In genomic region chr7:135648235-135648634, GRCh38 we compare ENCODE assay signal across 36 cellular contexts.
"Had no signal": no experiment of that assay in that cellular context is flagged by ENCODE, and none has a peak within 500 bp of the region (broad histone marks: within the 10 kb centered on the region; RNA-seq: fewer than 3 reads in every experiment).

No MANE protein-coding gene starts in this region.

- DNase-seq: activated B cell treated with CpG ODN at 0.5 μM for 24 hours; activated CD4-positive, alpha-beta memory T cell treated with anti-CD3 and anti-CD28 coated beads for 36 hours; activated CD4-positive, alpha-beta T cell treated with anti-CD3 and anti-CD28 coated beads for 4 hours; activated CD4-positive, alpha-beta T cell treated with anti-CD3 and anti-CD28 coated beads, Interleukin-2, amount 10 ng/mL, durations not matched to agents 24 days and 14 days; activated CD4-positive, alpha-beta T cell treated with anti-CD3 and anti-CD28 coated beads, Interleukin-2, amount 50 U/mL, for 1 hour; activated CD4-positive, alpha-beta T cell treated with anti-CD3 and anti-CD28 coated beads, Interleukin-2, amount 50 U/mL, for 4 hours; activated CD4-positive, CD25-positive, alpha-beta regulatory T cell treated with anti-CD3 and anti-CD28 coated beads, Interleukin-2, amount 50 U/mL, for 72 hours; activated CD8-positive, alpha-beta memory T cell treated with anti-CD3 and anti-CD28 coated beads, Interleukin-2, amount 50 U/mL, for 4 hours; activated CD8-positive, alpha-beta T cell treated with anti-CD3 and anti-CD28 coated beads for 36 hours; activated effector memory CD4-positive, alpha-beta T cell treated with Interleukin-2 at 50 U/mL for 16 hours; activated gamma-delta T cell; activated naive CD4-positive, alpha-beta T cell treated with anti-CD3 and anti-CD28 coated beads, Interleukin-2, amount 10 ng/mL, durations not matched to agents 7 days and 5 days; activated naive CD4-positive, alpha-beta T cell treated with Interleukin-2 at 50 U/mL for 16 hours; activated naive CD8-positive, alpha-beta T cell treated with anti-CD3 and anti-CD28 coated beads, Interleukin-2, amount 10 ng/mL, durations not matched to agents 7 days and 5 days; activated naive CD8-positive, alpha-beta T cell treated with anti-CD3 and anti-CD28 coated beads, Interleukin-2, amount 50 U/mL, for 24 hours; activated T-cell treated with anti-CD3 and anti-CD28 coated beads for 4 hours; activated T-cell treated with anti-CD3 and anti-CD28 coated beads, Interleukin-2, amount 50 U/mL, for 1 hour; activated T-cell treated with anti-CD3 and anti-CD28 coated beads, Interleukin-2, amount 50 U/mL, for 4 hours; amygdala; anterior cingulate cortex; body of pancreas; brain microvascular endothelial cell; cerebellar nuclear complex; T-helper 1 cell; T-helper 2 cell; T-helper 9 cell had no signal

- H3K4me3 ChIP-seq: ascending aorta, body of pancreas, breast epithelium had no signal

- H3K27ac ChIP-seq: ascending aorta, body of pancreas, brain microvascular endothelial cell, breast epithelium, VCaP had no signal

- H3K27ac Mint-ChIP-seq: activated B cell treated with CpG ODN at 0.5 μM for 24 hours; activated CD4-positive, alpha-beta memory T cell treated with anti-CD3 and anti-CD28 coated beads for 36 hours; activated CD4-positive, alpha-beta T cell treated with anti-CD3 and anti-CD28 coated beads, Interleukin-2, amount 10 ng/mL, durations not matched to agents 24 days and 14 days; activated CD8-positive, alpha-beta T cell treated with anti-CD3 and anti-CD28 coated beads for 36 hours; activated naive CD4-positive, alpha-beta T cell treated with anti-CD3 and anti-CD28 coated beads, Interleukin-2, amount 10 ng/mL, durations not matched to agents 7 days and 5 days; activated naive CD4-positive, alpha-beta T cell treated with anti-CD3 and anti-CD28 coated beads, Interleukin-2, amount 50 U/mL, for 24 hours; activated naive CD8-positive, alpha-beta T cell; activated naive CD8-positive, alpha-beta T cell treated with anti-CD3 and anti-CD28 coated beads, Interleukin-2, amount 10 ng/mL, durations not matched to agents 7 days and 5 days; activated naive CD8-positive, alpha-beta T cell treated with anti-CD3 and anti-CD28 coated beads, Interleukin-2, amount 50 U/mL, for 24 hours; activated T-helper 2 cell treated with anti-CD3 and anti-CD28 coated beads, Interferon-gamma antibody, Interleukin-2, Interleukin-4, amounts not matched to agents 10 μg/mL and 5 μg/mL and 100 μg/mL, durations not matched to agents 14 hours and 24 hours and 36 hours; T-helper 1 cell treated with Interleukin-12 subunit alpha and Interleukin-12 subunit beta and Interleukin-4 antibody, amounts not matched to agents 30 μg/mL and 1 μg/mL, for 36 hours; T-helper 2 cell treated with Interferon-gamma antibody and Interleukin-4, amounts not matched to agents 5 μg/mL and 100 μg/mL, for 36 hours had no signal

- H3K27me3 ChIP-seq: ascending aorta, body of pancreas, brain microvascular endothelial cell, breast epithelium had no signal

- H3K36me3 ChIP-seq: breast epithelium had no signal

- H3K9me3 Mint-ChIP-seq: activated B cell treated with CpG ODN at 0.5 μM for 24 hours; activated CD4-positive, alpha-beta memory T cell treated with anti-CD3 and anti-CD28 coated beads for 36 hours; activated CD4-positive, alpha-beta T cell treated with anti-CD3 and anti-CD28 coated beads, Interleukin-2, amount 10 ng/mL, durations not matched to agents 24 days and 14 days; activated CD8-positive, alpha-beta T cell treated with anti-CD3 and anti-CD28 coated beads for 36 hours; activated naive CD4-positive, alpha-beta T cell treated with anti-CD3 and anti-CD28 coated beads, Interleukin-2, amount 10 ng/mL, durations not matched to agents 7 days and 5 days; activated naive CD4-positive, alpha-beta T cell treated with anti-CD3 and anti-CD28 coated beads, Interleukin-2, amount 50 U/mL, for 24 hours; activated naive CD8-positive, alpha-beta T cell treated with anti-CD3 and anti-CD28 coated beads, Interleukin-2, amount 10 ng/mL, durations not matched to agents 7 days and 5 days; activated naive CD8-positive, alpha-beta T cell treated with anti-CD3 and anti-CD28 coated beads, Interleukin-2, amount 50 U/mL, for 24 hours; activated T-cell treated with anti-CD3 and anti-CD28 coated beads, Interleukin-2, amount 50 U/mL, for 4 hours; activated T-helper 2 cell treated with anti-CD3 and anti-CD28 coated beads, Interferon-gamma antibody, Interleukin-2, Interleukin-4, amounts not matched to agents 10 μg/mL and 5 μg/mL and 100 μg/mL, durations not matched to agents 14 hours and 24 hours and 36 hours; central memory CD8-positive, alpha-beta T cell; T-helper 1 cell treated with Interleukin-12 subunit alpha and Interleukin-12 subunit beta and Interleukin-4 antibody, amounts not matched to agents 30 μg/mL and 1 μg/mL, for 36 hours; T-helper 2 cell treated with Interferon-gamma antibody and Interleukin-4, amounts not matched to agents 5 μg/mL and 100 μg/mL, for 36 hours had no signal

- H3K4me1 Mint-ChIP-seq: activated B cell treated with CpG ODN at 0.5 μM for 24 hours; activated CD4-positive, alpha-beta T cell treated with anti-CD3 and anti-CD28 coated beads, Interleukin-2, amount 10 ng/mL, durations not matched to agents 24 days and 14 days; activated naive CD4-positive, alpha-beta T cell treated with anti-CD3 and anti-CD28 coated beads, Interleukin-2, amount 10 ng/mL, durations not matched to agents 7 days and 5 days; activated naive CD8-positive, alpha-beta T cell treated with anti-CD3 and anti-CD28 coated beads, Interleukin-2, amount 50 U/mL, for 24 hours had no signal

- H3K9me3 ChIP-seq: ascending aorta, body of pancreas, breast epithelium had no signal

- H3K27me3 Mint-ChIP-seq: activated B cell treated with CpG ODN at 0.5 μM for 24 hours; activated CD4-positive, alpha-beta memory T cell treated with anti-CD3 and anti-CD28 coated beads for 36 hours; activated CD4-positive, alpha-beta T cell treated with anti-CD3 and anti-CD28 coated beads, Interleukin-2, amount 10 ng/mL, durations not matched to agents 24 days and 14 days; activated CD8-positive, alpha-beta T cell treated with anti-CD3 and anti-CD28 coated beads for 36 hours; activated naive CD4-positive, alpha-beta T cell treated with anti-CD3 and anti-CD28 coated beads, Interleukin-2, amount 10 ng/mL, durations not matched to agents 7 days and 5 days; activated naive CD4-positive, alpha-beta T cell treated with anti-CD3 and anti-CD28 coated beads, Interleukin-2, amount 50 U/mL, for 24 hours; activated naive CD8-positive, alpha-beta T cell; activated naive CD8-positive, alpha-beta T cell treated with anti-CD3 and anti-CD28 coated beads, Interleukin-2, amount 10 ng/mL, durations not matched to agents 7 days and 5 days; activated naive CD8-positive, alpha-beta T cell treated with anti-CD3 and anti-CD28 coated beads, Interleukin-2, amount 50 U/mL, for 24 hours; central memory CD8-positive, alpha-beta T cell had no signal

- H3K4me3 Mint-ChIP-seq: activated B cell treated with CpG ODN at 0.5 μM for 24 hours; activated CD4-positive, alpha-beta memory T cell treated with anti-CD3 and anti-CD28 coated beads for 36 hours; activated CD4-positive, alpha-beta T cell treated with anti-CD3 and anti-CD28 coated beads, Interleukin-2, amount 10 ng/mL, durations not matched to agents 24 days and 14 days; activated CD8-positive, alpha-beta T cell treated with anti-CD3 and anti-CD28 coated beads for 36 hours; activated naive CD4-positive, alpha-beta T cell treated with anti-CD3 and anti-CD28 coated beads, Interleukin-2, amount 10 ng/mL, durations not matched to agents 7 days and 5 days; activated naive CD4-positive, alpha-beta T cell treated with anti-CD3 and anti-CD28 coated beads, Interleukin-2, amount 50 U/mL, for 24 hours; activated naive CD8-positive, alpha-beta T cell; activated naive CD8-positive, alpha-beta T cell treated with anti-CD3 and anti-CD28 coated beads, Interleukin-2, amount 10 ng/mL, durations not matched to agents 7 days and 5 days; activated naive CD8-positive, alpha-beta T cell treated with anti-CD3 and anti-CD28 coated beads, Interleukin-2, amount 50 U/mL, for 24 hours; activated T-cell treated with anti-CD3 and anti-CD28 coated beads, Interleukin-2, amount 50 U/mL, for 4 hours; central memory CD8-positive, alpha-beta T cell; T-helper 1 cell treated with Interleukin-12 subunit alpha and Interleukin-12 subunit beta and Interleukin-4 antibody, amounts not matched to agents 30 μg/mL and 1 μg/mL, for 36 hours; T-helper 2 cell treated with Interferon-gamma antibody and Interleukin-4, amounts not matched to agents 5 μg/mL and 100 μg/mL, for 36 hours had no signal

- H3K4me1 ChIP-seq: ascending aorta, body of pancreas, breast epithelium had no signal

- FAIRE-seq: TTC549 had no signal

- ATAC-seq: activated CD8-positive, alpha-beta T cell treated with anti-CD3 and anti-CD28 coated beads for 36 hours; activated naive CD8-positive, alpha-beta T cell treated with anti-CD3 and anti-CD28 coated beads, Interleukin-2, amount 50 U/mL, for 24 hours; activated T-cell treated with anti-CD3 and anti-CD28 coated beads, Interleukin-2, amount 50 U/mL, for 4 hours; body of pancreas had no signal
